Comparison of ENCODE assay signal across 19 cellular contexts in genomic region chr2:65315042-65315441, GRCh38.
DNase-seq lines count a peak whose midpoint lies in the region; ATAC-seq, FAIRE-seq and TF ChIP-seq lines count a peak whose summit lies in the region.
"Had no signal": no experiment of that assay in that cellular context is flagged by ENCODE, and none has a peak within 500 bp of the region (broad histone marks: within the 10 kb centered on the region; RNA-seq: fewer than 3 reads in every experiment).

No MANE protein-coding gene starts in this region.

- DNase-seq in IMR-90 (peak; percentile 31), astrocyte (ENCODE audit: low read depth) (peak; percentile 32), epithelial cell of esophagus (ENCODE audit: low read depth) (peak; percentile 60), frontal cortex (ENCODE audit: low spot score in 2 of 2) (no peak), HuH-7.5 (ENCODE audit: low spot score) (no peak)
- DNase-seq in stimulated activated naive B cell treated with anti-CD40 and anti-IgM and Interleukin-4, amounts not matched to agents 10 μg/mL and 1 μg/mL and 100 μg/mL, for 72 hours: no peak
- DNase-seq: BE2C; CD4-positive, alpha-beta memory T cell; H9; MV-4-11; NCI-H1417; NCI-H2029; NCI-H2171; NCI-H510A; NCI-H774; Right ventricle myocardium superior had no signal

- H3K36me3 ChIP-seq in IMR-90 (ENCODE audit: control insufficient read depth, insufficient read depth, low read length) (peaks cover 29% of the 10 kb centered on the region), astrocyte (ENCODE audit: insufficient read depth, low read length) (peaks cover 30% of the 10 kb centered on the region)

- H3K56ac ChIP-seq in IMR-90 (ENCODE audit: extremely low read depth, insufficient read depth, low read length): no peak overlapping the region

- no peak overlapping the region; the same call in 1 of the 2 replicates for H4K91ac ChIP-seq in IMR-90 (ENCODE audit: insufficient read depth, low read depth, low read length)

- H3K18ac ChIP-seq in IMR-90 (ENCODE audit: low read depth, low read length): peak overlapping the region; percentile 20; the same call in 1 of the 2 replicates

- no peaks in the 10 kb centered on the region for H3K27me3 Mint-ChIP-seq in astrocyte (ENCODE audit: low read depth, unreplicated experiment)
- no peaks in the 10 kb centered on the region for H3K27me3 Mint-ChIP-seq in stimulated activated naive B cell treated with anti-CD40 and anti-IgM and Interleukin-4, amounts not matched to agents 10 μg/mL and 1 μg/mL and 100 μg/mL, for 72 hours
- H3K27me3 Mint-ChIP-seq: CD4-positive, alpha-beta memory T cell had no signal

- H3K4ac ChIP-seq in IMR-90 (ENCODE audit: low read depth, low read length): 0 out of 2 replicates have a peak overlapping the region, but pooled peaks have one; percentile 23

- peak overlapping the region; percentile 51 for H2BK5ac ChIP-seq in IMR-90 (ENCODE audit: low read depth, low read length, poor library complexity, severe bottlenecking)

- no peaks in the 10 kb centered on the region for H3K9me3 ChIP-seq in IMR-90 (ENCODE audit: control insufficient read depth, insufficient read depth, low read length)
- H3K9me3 ChIP-seq in astrocyte (ENCODE audit: insufficient read depth, low read depth, low read length): no peaks in the 10 kb centered on the region
- H3K9me3 ChIP-seq: BE2C had no signal

- peaks cover 16% of the 10 kb centered on the region for H3K4me1 ChIP-seq in IMR-90 (ENCODE audit: control insufficient read depth, insufficient read depth, low read length)
- peaks cover 23% of the 10 kb centered on the region for H3K4me1 ChIP-seq in astrocyte (ENCODE audit: insufficient read depth, low read length)
- H3K4me1 ChIP-seq: BE2C had no signal

- H2AFZ ChIP-seq in IMR-90 (replicated peaks; ENCODE audit: low read length, poor library complexity) (no peak overlapping the region), astrocyte (ENCODE audit: low read depth, low read length) (no peak overlapping the region)

- no peak overlapping the region for H3K4me3 Mint-ChIP-seq in astrocyte (ENCODE audit: unreplicated experiment)
- H3K4me3 Mint-ChIP-seq in stimulated activated naive B cell treated with anti-CD40 and anti-IgM and Interleukin-4, amounts not matched to agents 10 μg/mL and 1 μg/mL and 100 μg/mL, for 72 hours: no peak overlapping the region
- H3K4me3 Mint-ChIP-seq: CD4-positive, alpha-beta memory T cell; H9 had no signal

- H3K4me2 ChIP-seq in IMR-90 (ENCODE audit: low read depth, low read length) (no peak overlapping the region), astrocyte (ENCODE audit: low read length) (no peak overlapping the region)

- WGBS in IMR-90 (ENCODE audit: extremely low coverage in 2 of 2, insufficient read length in 1 of 2), 2 experiments: no CpG with 5 or more reads among the region's 6 CpGs

- peaks cover 4% of the 10 kb centered on the region; the same call in 1 of the 2 replicates for H4K20me1 ChIP-seq in IMR-90 (ENCODE audit: insufficient read depth, low read length)
- peaks cover 11% of the 10 kb centered on the region for H4K20me1 ChIP-seq in astrocyte (ENCODE audit: insufficient read depth, low read length)

- H3K9ac ChIP-seq in IMR-90 (ENCODE audit: low read depth, low read length): no peak overlapping the region
- H3K9ac ChIP-seq in astrocyte (ENCODE audit: low read length): no peak overlapping the region

- POLR2A ChIA-PET in IMR-90 (lab: Charles Lee; ENCODE audit: unreplicated experiment): no interaction called here

- in situ Hi-C loops in IMR-90 (cut with MboI; ENCODE audit: low sequenced_read_pairs): no loop called here

- no TSS peak for BruUV-seq in IMR-90 (replicated peaks; lab: Mats Ljungman, UMichigan)

- no peak overlapping the region for H3K23ac ChIP-seq in IMR-90 (ENCODE audit: low read depth, low read length)

- peak overlapping the region; percentile 68 for H2BK20ac ChIP-seq in IMR-90 (ENCODE audit: low read depth, low read length)

- no peak overlapping the region for H2AK9ac ChIP-seq in IMR-90 (replicated peaks; ENCODE audit: low read depth, low read length, poor library complexity)

- no peak overlapping the region for H3K14ac ChIP-seq in IMR-90 (replicated peaks; ENCODE audit: low read depth, low read length)

- CTCF ChIA-PET in IMR-90 (lab: Yijun Ruan, JAX): no interaction called here

- ATAC-seq in IMR-90 (ENCODE audit: low read depth) (peak; percentile 19; the same call in 1 of the 2 replicates), HG03565 (IDR thresholded peaks at IDR 0.05; ENCODE audit: unreplicated experiment) (no peak)
- peak; percentile 26 to 73 for ATAC-seq in stimulated activated naive B cell treated with anti-CD40 and anti-IgM and Interleukin-4, amounts not matched to agents 10 μg/mL and 1 μg/mL and 100 μg/mL, for 72 hours (replicated peaks)
- ATAC-seq: Panc1, SK-N-SH treated with all-trans-retinoic acid at 6 μM for 48 hours had no signal

- intact Hi-C loops in IMR-90 (cut with micrococcal nuclease): no loop called here

- no peak for TF ChIP-seq RAD21 in IMR-90 (IDR thresholded peaks at IDR 0.05; ENCODE audit: low read length)

- peaks cover 33% of the 10 kb centered on the region for H3K79me2 ChIP-seq in astrocyte (ENCODE audit: insufficient read depth, low read length)

- dilution Hi-C loops in IMR-90 (cut with HindIII; ENCODE audit: low sequenced_read_pairs, unreplicated experiment): no loop called here

- H3K4me3 ChIP-seq in IMR-90 (ENCODE audit: insufficient read depth, low read depth, low read length) (no peak overlapping the region), astrocyte (ENCODE audit: insufficient read depth, low read depth, low read length) (no peak overlapping the region), epithelial cell of esophagus (ENCODE audit: low read length) (no peak overlapping the region)

- peak overlapping the region; percentile 32; the same call in 1 of the 2 replicates for H3K27ac ChIP-seq in IMR-90 (ENCODE audit: insufficient read depth, low read length)
- H3K27ac ChIP-seq in astrocyte (ENCODE audit: low read depth, low read length): no peak overlapping the region

- no peak for TF ChIP-seq POLR2A in IMR-90 (IDR thresholded peaks at IDR 0.05; ENCODE audit: low read depth, low read length)

- peak overlapping the region; percentile 5; the same call in 1 of the 2 replicates for H4K5ac ChIP-seq in IMR-90 (ENCODE audit: low read depth, low read length)

- H2BK15ac ChIP-seq in IMR-90 (ENCODE audit: low read depth, low read length): peak overlapping the region; percentile 68; the same call in 1 of the 3 replicates

- H4K8ac ChIP-seq in IMR-90 (ENCODE audit: low read depth in 2 of 2, low read length in 2 of 2): no peak overlapping the region

- peak overlapping the region; percentile 82; the same call in 1 of the 2 replicates for H2AK5ac ChIP-seq in IMR-90 (ENCODE audit: low read depth, low read length)

- no peak for FAIRE-seq in astrocyte (lab: Jason Lieb, UNC)
- FAIRE-seq in frontal cortex (lab: Jason Lieb, UNC): no peak

- no peak overlapping the region for H3K27ac Mint-ChIP-seq in astrocyte (ENCODE audit: unreplicated experiment)
- no peak overlapping the region for H3K27ac Mint-ChIP-seq in stimulated activated naive B cell treated with anti-CD40 and anti-IgM and Interleukin-4, amounts not matched to agents 10 μg/mL and 1 μg/mL and 100 μg/mL, for 72 hours
- H3K27ac Mint-ChIP-seq: CD4-positive, alpha-beta memory T cell; H9 had no signal

- no peak for TF ChIP-seq CTCF in IMR-90 (conservative IDR thresholded peaks at IDR 0.05; ENCODE audit: low read depth, low read length)
- no peak for TF ChIP-seq CTCF in astrocyte (IDR thresholded peaks at IDR 0.05; ENCODE audit: insufficient read depth, low read depth, low read length)
- no peak for TF ChIP-seq CTCF in epithelial cell of esophagus (IDR thresholded peaks at IDR 0.05; ENCODE audit: insufficient read depth, low read depth, low read length, missing control alignments)

- H3K79me1 ChIP-seq in IMR-90 (ENCODE audit: low read depth in 1 of 2, low read length in 2 of 2): peaks cover 32 to 60% of the 10 kb centered on the region in 2 experiments

- peaks cover 2% of the 10 kb centered on the region for H3K9me3 Mint-ChIP-seq in astrocyte (ENCODE audit: unreplicated experiment)
- peaks cover 0 to 3% of the 10 kb centered on the region in 2 donors for H3K9me3 Mint-ChIP-seq in stimulated activated naive B cell treated with anti-CD40 and anti-IgM and Interleukin-4, amounts not matched to agents 10 μg/mL and 1 μg/mL and 100 μg/mL, for 72 hours
- H3K9me3 Mint-ChIP-seq: H9 had no signal

- H3K27me3 ChIP-seq in IMR-90 (ENCODE audit: control insufficient read depth, insufficient read depth, low read length) (no peaks in the 10 kb centered on the region), astrocyte (ENCODE audit: insufficient read depth, low read length) (no peaks in the 10 kb centered on the region)
- H3K27me3 ChIP-seq: BE2C had no signal

- H2BK120ac ChIP-seq in IMR-90 (ENCODE audit: low read depth, low read length): no peak overlapping the region

- H3K9me1 ChIP-seq in IMR-90 (ENCODE audit: insufficient read depth, low read length): peaks cover 21% of the 10 kb centered on the region

- H3K36me3 Mint-ChIP-seq in astrocyte (ENCODE audit: low read depth, unreplicated experiment): peaks cover 46% of the 10 kb centered on the region
- peaks cover 41 to 62% of the 10 kb centered on the region in 2 donors for H3K36me3 Mint-ChIP-seq in stimulated activated naive B cell treated with anti-CD40 and anti-IgM and Interleukin-4, amounts not matched to agents 10 μg/mL and 1 μg/mL and 100 μg/mL, for 72 hours

- peaks cover 45% of the 10 kb centered on the region for H3K4me1 Mint-ChIP-seq in astrocyte (ENCODE audit: low read depth, unreplicated experiment)
- peaks cover 7 to 12% of the 10 kb centered on the region in 2 donors for H3K4me1 Mint-ChIP-seq in stimulated activated naive B cell treated with anti-CD40 and anti-IgM and Interleukin-4, amounts not matched to agents 10 μg/mL and 1 μg/mL and 100 μg/mL, for 72 hours
- H3K4me1 Mint-ChIP-seq: H9 had no signal

TF ChIP-seq in IMR-90, 13 proteins besides CTCF, POLR2A, EP300 and RAD21 (continues in another document):
- TF ChIP-seq MAZ (IDR thresholded peaks at IDR 0.05; ENCODE audit: borderline replicate concordance, low read depth, low read length) (no peak), FOS (IDR thresholded peaks at IDR 0.05; ENCODE audit: low read depth, low read length) (no peak), CHD1 (IDR thresholded peaks at IDR 0.05; ENCODE audit: low read depth, low read length) (no peak), ELK1 (IDR thresholded peaks at IDR 0.05; ENCODE audit: borderline replicate concordance, low read depth, low read length) (no peak), SMC3 (IDR thresholded peaks at IDR 0.05; ENCODE audit: low read depth, low read length) (no peak), NFE2L2 (IDR thresholded peaks at IDR 0.05; ENCODE audit: low read depth, low read length) (no peak)

Comparison
In these comparisons a context has a peak if more than half of its experiments do, and no peak if none do; other contexts are left out.
1. DNase-seq: peak in IMR-90 (single experiment), astrocyte (single experiment) and epithelial cell of esophagus (single experiment); none in stimulated activated naive B cell treated with anti-CD40 and anti-IgM and Interleukin-4, amounts not matched to agents 10 μg/mL and 1 μg/mL and 100 μg/mL, for 72 hours (single experiment), frontal cortex (0 of 2) and HuH-7.5 (single experiment).